8 cellular contexts compared by ENCODE assay signal in the genomic region with DNA sequence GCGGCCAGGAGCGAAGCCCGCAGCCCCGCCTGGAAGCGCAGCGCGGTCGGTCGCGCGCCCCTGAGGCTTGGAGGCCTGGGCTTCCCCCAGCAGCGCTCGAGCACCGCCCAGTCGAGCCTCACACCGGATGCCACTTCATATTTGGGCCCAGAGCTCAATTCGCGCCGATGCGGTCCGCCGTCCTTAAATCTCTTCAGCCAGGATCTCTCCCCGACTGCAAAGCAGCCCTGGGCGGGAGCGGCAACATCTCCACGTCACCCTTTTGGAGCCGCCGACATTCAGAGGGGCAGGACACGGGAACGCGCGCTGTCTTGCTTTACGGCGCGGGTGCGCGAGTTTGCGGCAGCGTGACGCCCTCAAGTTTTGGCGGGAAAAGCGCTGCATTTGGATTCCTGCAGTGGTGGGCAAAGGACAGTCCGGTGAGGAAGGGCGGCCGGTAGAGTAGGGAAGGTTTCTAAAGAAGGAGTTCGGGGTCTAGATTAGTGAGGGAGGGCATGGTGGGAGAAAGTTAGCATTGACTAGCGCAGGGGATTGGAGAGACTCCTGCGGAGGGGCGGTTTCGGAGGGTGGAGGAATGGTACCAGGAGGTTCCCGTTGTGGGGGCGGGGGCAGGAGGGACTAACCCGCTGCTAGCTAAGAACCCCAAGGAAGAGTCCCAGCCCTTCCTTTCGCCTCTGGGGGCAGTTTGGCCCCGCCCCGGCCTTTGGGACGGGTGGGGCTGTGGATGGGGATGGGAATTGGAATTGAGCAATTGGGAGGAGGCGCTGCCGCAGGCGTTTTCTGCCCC.
A peak's percentile ranks its signal among the peaks of the same experiment; 100 is the strongest.
DNase-seq lines count a peak whose midpoint lies in the region; ATAC-seq lines count a peak whose summit lies in the region.

No MANE protein-coding gene starts in this region.

- peak; percentile 79 for DNase-seq in AG08395 (ENCODE audit: low spot score)
- peak; percentile 87 for DNase-seq in NCI-H2196 treated with DMSO at 0.1 percent for 48 hours (lab: John Stamatoyannopoulos, UW; ENCODE audit: unreplicated experiment)
- peak; percentile 68 to 80 (median 76) for DNase-seq in activated CD4-positive, CD25-positive, alpha-beta regulatory T cell (lab: John Stamatoyannopoulos, UW)
- DNase-seq in central memory CD4-positive, alpha-beta T cell: peak; percentile 81
- peak; percentile 96 for DNase-seq in islet precursor cell
- peak; percentile 84 for DNase-seq in stimulated activated CD4-positive, alpha-beta T cell treated with anti-CD3 and anti-CD28 coated beads, Interleukin-12 subunit alpha, Interleukin-12 subunit beta, amount 100 ng/mL, for 4 hours

- ATAC-seq in GM18873 (IDR thresholded peaks at IDR 0.05; ENCODE audit: low FRiP score, unreplicated experiment) (peak; percentile 73), HG03139 (IDR thresholded peaks at IDR 0.05; ENCODE audit: unreplicated experiment) (peak; percentile 88)

Comparison
In these comparisons a context has a peak if more than half of its experiments do, and no peak if none do; other contexts are left out.
1. Peak in every context shown above with its lines: DNase-seq and ATAC-seq.